8 cellular contexts compared by ENCODE assay signal in the genomic region with DNA sequence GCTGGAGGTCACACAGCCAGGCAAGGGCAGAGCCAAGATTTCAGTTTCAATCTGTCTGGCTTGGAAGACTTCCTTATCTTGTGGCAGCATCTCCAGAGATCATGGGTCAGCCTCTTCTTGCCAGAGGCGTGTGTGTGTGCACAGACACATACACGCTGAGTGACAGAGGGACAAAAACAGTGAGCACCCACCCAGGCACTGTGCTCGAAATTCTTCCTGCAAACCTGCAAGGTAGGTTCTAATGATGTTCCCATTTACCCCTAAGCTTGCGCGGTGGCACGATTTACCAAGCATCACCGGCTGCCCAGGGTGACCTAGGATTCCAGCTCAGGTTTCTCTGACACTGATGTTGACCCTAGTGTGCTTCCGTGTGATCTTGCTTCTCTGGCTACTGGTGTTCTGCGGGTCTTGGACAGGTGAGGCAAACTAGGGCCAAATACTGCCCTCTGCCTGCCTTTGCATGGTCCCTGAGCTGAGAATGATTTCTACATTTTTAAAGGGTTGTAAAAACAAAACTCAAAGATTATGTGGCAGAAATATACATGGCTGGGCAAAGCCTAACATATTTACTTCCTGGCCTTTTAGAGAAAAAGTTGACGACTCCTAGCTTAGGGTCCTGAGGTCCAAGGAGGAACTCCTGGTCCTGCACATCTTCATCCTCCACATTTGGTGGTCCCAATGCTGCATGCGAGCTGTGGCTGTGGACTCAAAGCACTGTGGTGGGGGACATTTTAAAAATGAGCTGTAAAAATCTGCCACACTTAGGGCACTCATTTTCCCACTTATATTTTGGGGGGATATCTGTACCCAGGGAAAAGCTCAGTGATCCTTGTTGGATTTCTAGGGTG.
DNase-seq lines count a peak whose midpoint lies in the region; FAIRE-seq and TF ChIP-seq lines count a peak whose summit lies in the region.

No MANE protein-coding gene starts in this region.

- peak overlapping the region; percentile 89 for H3K27ac ChIP-seq in HL-60 (replicated peaks)
- peak overlapping the region; percentile 85 to 91 for H3K27ac ChIP-seq in kidney (ENCODE audit: low read depth in 2 of 2, low read length in 2 of 2)
- H3K27ac ChIP-seq in subcutaneous abdominal adipose tissue (ENCODE audit: low read depth, low read length): peak overlapping the region; percentile 67

- H3K4me3 ChIP-seq in AG09309 (ENCODE audit: control insufficient read depth, low read depth, low read length) (peak overlapping the region; percentile 46), HL-60 (replicated peaks; ENCODE audit: insufficient read depth, low read length) (peak overlapping the region; percentile 44), kidney (ENCODE audit: low read length in 2 of 2) (peak overlapping the region; percentile 74 to 86), subcutaneous abdominal adipose tissue (ENCODE audit: low read depth in 1 of 5, low read length in 5 of 5) (peak overlapping the region; percentile 65 to 82 (median 79))

- peaks cover 5% of the 10 kb centered on the region for H3K9me3 Mint-ChIP-seq in activated T-helper 2 cell treated with anti-CD3 and anti-CD28 coated beads, Interferon-gamma antibody, Interleukin-2, Interleukin-4, amounts not matched to agents 10 μg/mL and 5 μg/mL and 100 μg/mL, durations not matched to agents 14 hours and 24 hours and 36 hours

- FAIRE-seq in kidney (lab: Jason Lieb, UNC): no peak

- H3K27me3 ChIP-seq in HL-60 (ENCODE audit: insufficient read depth, poor library complexity, severe bottlenecking) (no peaks in the 10 kb centered on the region), subcutaneous abdominal adipose tissue (ENCODE audit: control insufficient read depth in 5 of 5, insufficient read depth in 4 of 5, low read length in 5 of 5) (no peaks in the 10 kb centered on the region)

- peaks cover 17% of the 10 kb centered on the region for H3K27me3 Mint-ChIP-seq in activated T-helper 2 cell treated with anti-CD3 and anti-CD28 coated beads, Interferon-gamma antibody, Interleukin-2, Interleukin-4, amounts not matched to agents 10 μg/mL and 5 μg/mL and 100 μg/mL, durations not matched to agents 14 hours and 24 hours and 36 hours (ENCODE audit: low read depth)

- intact Hi-C loops in activated T-helper 2 cell treated with anti-CD3 and anti-CD28 coated beads, Interferon-gamma antibody, Interleukin-2, Interleukin-4, amounts not matched to agents 10 μg/mL and 5 μg/mL and 100 μg/mL, durations not matched to agents 14 hours and 24 hours and 36 hours (cut with micrococcal nuclease): loop anchor here (2.0 kb wide), 1 partner anchor 1019 kb away; no protein-coding TSS in a partner anchor
- intact Hi-C loops in kidney (cut with DNase I): no loop called here

- DNase-seq in AG09309 (ENCODE audit: low read depth) (no peak), HL-60 (ENCODE audit: low read depth in 1 of 2, low spot score in 1 of 2) (no peak), kidney (no peak), NCI-H1105 treated with DMSO at 0.1 percent for 48 hours (lab: John Stamatoyannopoulos, UW) (no peak), NOMO-1 treated with DMSO at 0.1 percent for 48 hours (lab: John Stamatoyannopoulos, UW; ENCODE audit: unreplicated experiment) (no peak)
- peak; percentile 7 for DNase-seq in activated T-helper 2 cell treated with anti-CD3 and anti-CD28 coated beads, Interferon-gamma antibody, Interleukin-2, Interleukin-4, amounts not matched to agents 10 μg/mL and 5 μg/mL and 100 μg/mL, durations not matched to agents 14 hours and 24 hours and 36 hours (ENCODE audit: low spot score)
- no peak for DNase-seq in stimulated activated CD4-positive, alpha-beta T cell treated with anti-CD3 and anti-CD28 coated beads, Interleukin-4, amount 100 ng/mL, for 24 hours

- peak; percentile 33 for TF ChIP-seq CTCF in AG09309 (IDR thresholded peaks at IDR 0.05; ENCODE audit: control insufficient read depth, insufficient read depth, low read depth, low read length, missing control alignments)
- TF ChIP-seq CTCF in HL-60 (IDR thresholded peaks at IDR 0.05; ENCODE audit: insufficient read depth, low read length): no peak
- TF ChIP-seq CTCF in kidney (IDR thresholded peaks at IDR 0.05; ENCODE audit: borderline replicate concordance, extremely low read depth, insufficient read depth): no peak

- H3K9ac ChIP-seq in kidney (ENCODE audit: low read length in 2 of 2) (peak overlapping the region; percentile 80 to 97), subcutaneous abdominal adipose tissue (ENCODE audit: low read length in 5 of 5) (peak overlapping the region in 1 of 5 donors; percentile 80)

- H3K9me3 ChIP-seq in kidney (ENCODE audit: control insufficient read depth in 1 of 2, low read length in 2 of 2) (no peaks in the 10 kb centered on the region), subcutaneous abdominal adipose tissue (ENCODE audit: control insufficient read depth in 5 of 5, low read length in 5 of 5) (peaks cover 0 to 5% (median 4%) of the 10 kb centered on the region in 5 donors)

- H3K4me1 Mint-ChIP-seq in activated T-helper 2 cell treated with anti-CD3 and anti-CD28 coated beads, Interferon-gamma antibody, Interleukin-2, Interleukin-4, amounts not matched to agents 10 μg/mL and 5 μg/mL and 100 μg/mL, durations not matched to agents 14 hours and 24 hours and 36 hours (ENCODE audit: low read depth): peaks cover 16% of the 10 kb centered on the region

- H3K4me1 ChIP-seq in kidney (ENCODE audit: control insufficient read depth in 1 of 2, insufficient read depth in 1 of 2, low read depth in 1 of 2, low read length in 2 of 2) (peaks cover 16 to 20% of the 10 kb centered on the region in 2 donors), subcutaneous abdominal adipose tissue (ENCODE audit: control insufficient read depth in 5 of 5, insufficient read depth in 5 of 5, low read length in 5 of 5) (peaks cover 6 to 26% (median 14%) of the 10 kb centered on the region in 5 donors)

- H3K27ac Mint-ChIP-seq in activated T-helper 2 cell treated with anti-CD3 and anti-CD28 coated beads, Interferon-gamma antibody, Interleukin-2, Interleukin-4, amounts not matched to agents 10 μg/mL and 5 μg/mL and 100 μg/mL, durations not matched to agents 14 hours and 24 hours and 36 hours: peak overlapping the region; percentile 94

- no peaks in the 10 kb centered on the region for H3K36me3 ChIP-seq in kidney (ENCODE audit: control insufficient read depth in 1 of 2, insufficient read depth in 2 of 2, low read length in 2 of 2)
- H3K36me3 ChIP-seq in subcutaneous abdominal adipose tissue (ENCODE audit: control insufficient read depth in 5 of 5, insufficient read depth in 5 of 5, low read length in 5 of 5): no peaks in the 10 kb centered on the region

- H3K36me3 Mint-ChIP-seq in activated T-helper 2 cell treated with anti-CD3 and anti-CD28 coated beads, Interferon-gamma antibody, Interleukin-2, Interleukin-4, amounts not matched to agents 10 μg/mL and 5 μg/mL and 100 μg/mL, durations not matched to agents 14 hours and 24 hours and 36 hours (ENCODE audit: low read depth): no peaks in the 10 kb centered on the region

- peak overlapping the region; percentile 87 for H3K4me3 Mint-ChIP-seq in activated T-helper 2 cell treated with anti-CD3 and anti-CD28 coated beads, Interferon-gamma antibody, Interleukin-2, Interleukin-4, amounts not matched to agents 10 μg/mL and 5 μg/mL and 100 μg/mL, durations not matched to agents 14 hours and 24 hours and 36 hours (ENCODE audit: low read depth)
